In genomic region chr5:55426455-55426854, GRCh38 we compare ENCODE assay signal across 21 cellular contexts.
DNase-seq lines count a peak whose midpoint lies in the region; ATAC-seq and TF ChIP-seq lines count a peak whose summit lies in the region.
"Had no signal": no experiment of that assay in that cellular context is flagged by ENCODE, and none has a peak within 500 bp of the region (broad histone marks: within the 10 kb centered on the region; RNA-seq: fewer than 3 reads in every experiment).

No MANE protein-coding gene starts in this region.

- peaks cover 0 to 46% (median 32%) of the 10 kb centered on the region in 12 donors for H3K4me1 ChIP-seq in heart left ventricle
- no peaks in the 10 kb centered on the region for H3K4me1 ChIP-seq in GM23338 (ENCODE audit: insufficient read depth)
- peaks cover 25 to 47% (median 29%) of the 10 kb centered on the region in 3 donors for H3K4me1 ChIP-seq in skeletal muscle tissue (ENCODE audit: control insufficient read depth in 3 of 3, insufficient read depth in 3 of 3, low read length in 3 of 3)
- H3K4me1 ChIP-seq in PC-3 (ENCODE audit: insufficient read depth, low read length): no peaks in the 10 kb centered on the region
- H3K4me1 ChIP-seq: BE2C had no signal

- H3K27ac ChIP-seq in heart left ventricle (peak overlapping the region in 8 of 12 donors; percentile 5 to 71 (median 18)), GM23338 (ENCODE audit: low read depth) (peak overlapping the region; percentile 47; the same call in 1 of the 2 replicates), coronary artery (peak overlapping the region; percentile 28 to 61), skeletal muscle tissue (ENCODE audit: low read depth, low read length) (peak overlapping the region; percentile 68), PC-3 (ENCODE audit: low read length) (no peak overlapping the region)
- H3K27ac ChIP-seq: SJSA1 had no signal

- H3K9me2 ChIP-seq in GM23338 (ENCODE audit: insufficient read depth) (no peaks in the 10 kb centered on the region), PC-3 (replicated peaks; ENCODE audit: low read length) (no peaks in the 10 kb centered on the region)

- no peak overlapping the region for H3K27ac Mint-ChIP-seq in GM23338
- H3K27ac Mint-ChIP-seq: HFFc6 had no signal

- intact Hi-C loops in heart left ventricle (cut with DNase I): loop anchor here in 2 of 10 donors (10.0 kb wide), 2 partner anchors 98 to 178 kb away; no protein-coding TSS in a partner anchor
- intact Hi-C loops in cardiac septum (cut with DNase I): no loop called here
- intact Hi-C loops in PC-3 (cut with micrococcal nuclease): no loop called here

- H3K79me2 ChIP-seq in GM23338 (replicated peaks; ENCODE audit: insufficient read depth) (peaks cover 14% of the 10 kb centered on the region), PC-3 (ENCODE audit: low read length) (no peaks in the 10 kb centered on the region)

- TF ChIP-seq CTCF in heart left ventricle (IDR thresholded peaks at IDR 0.05) (no peak), GM23338 (conservative IDR thresholded peaks at IDR 0.05; ENCODE audit: low read depth in 2 of 2) (no peak), coronary artery (IDR thresholded peaks at IDR 0.05) (no peak), PC-3 (conservative IDR thresholded peaks at IDR 0.05; ENCODE audit: low read depth, low read length) (no peak)

- CTCF ChIA-PET in PC-3 (lab: Charles Lee): no interaction called here

- H3K36me3 ChIP-seq in heart left ventricle (peaks cover 0 to 74% (median 56%) of the 10 kb centered on the region in 9 donors), GM23338 (ENCODE audit: insufficient read depth) (peaks cover 20% of the 10 kb centered on the region; the same call in 1 of the 2 replicates), skeletal muscle tissue (ENCODE audit: control insufficient read depth in 3 of 3, insufficient read depth in 3 of 3, low read length in 3 of 3) (peaks cover 24 to 38% (median 37%) of the 10 kb centered on the region in 3 donors), PC-3 (ENCODE audit: low read depth, low read length) (peaks cover 16% of the 10 kb centered on the region; the same call in 1 of the 2 replicates)

- H3K9me3 ChIP-seq in heart left ventricle: no peaks in the 10 kb centered on the region
- no peaks in the 10 kb centered on the region for H3K9me3 ChIP-seq in skeletal muscle tissue (ENCODE audit: control insufficient read depth in 3 of 3, low read length in 3 of 3)
- H3K9me3 ChIP-seq in PC-3 (ENCODE audit: low read length): no peaks in the 10 kb centered on the region
- H3K9me3 ChIP-seq: SJSA1 had no signal

- WGBS in heart left ventricle, 4 donors: 94 to 98% (median 97%) methylated on average over 3 to 4 of the region's 4 CpGs

- H4K20me1 ChIP-seq in GM23338 (replicated peaks; ENCODE audit: insufficient read depth) (no peaks in the 10 kb centered on the region; the same call in 1 of the 2 replicates), PC-3 (ENCODE audit: low read length) (no peaks in the 10 kb centered on the region)

- no peak for ATAC-seq in heart left ventricle
- ATAC-seq in GM23338: no peak
- ATAC-seq in PC-3: no peak
- ATAC-seq: K562 had no signal

- peaks cover 4% of the 10 kb centered on the region; the same call in 1 of the 3 replicates for H3K4me1 Mint-ChIP-seq in GM23338

- peaks cover 95% of the 10 kb centered on the region for H3K36me3 Mint-ChIP-seq in GM23338 (ENCODE audit: low read depth)

- H3K4me2 ChIP-seq in GM23338: no peak overlapping the region
- H3K4me2 ChIP-seq in PC-3 (ENCODE audit: low read length): no peak overlapping the region

- H2AFZ ChIP-seq in GM23338: no peak overlapping the region
- no peak overlapping the region for H2AFZ ChIP-seq in PC-3 (ENCODE audit: low read length)

- no peak for DNase-seq in heart left ventricle
- DNase-seq in cardiac septum (ENCODE audit: low spot score): no peak
- DNase-seq in GM23338 (ENCODE audit: low spot score): no peak
- DNase-seq in coronary artery (ENCODE audit: low spot score): no peak
- no peak for DNase-seq in germinal center (ENCODE audit: low spot score)
- DNase-seq in PC-3: no peak
- no peak for DNase-seq in midbrain (lab: John Stamatoyannopoulos, UW)
- DNase-seq: 8988T, ACHN, DMS153, DND-41, H9, MV-4-11, NCI-H1436 treated with DMSO at 0.1 percent for 48 hours, NCI-H187 treated with DMSO at 0.1 percent for 48 hours, NCI-H748 treated with DMSO at 0.1 percent for 48 hours had no signal

- no peak for TF ChIP-seq POLR2A in heart left ventricle (IDR thresholded peaks at IDR 0.05)

- H3K27me3 ChIP-seq in heart left ventricle (no peaks in the 10 kb centered on the region), GM23338 (ENCODE audit: insufficient read depth) (no peaks in the 10 kb centered on the region), skeletal muscle tissue (ENCODE audit: control insufficient read depth in 3 of 3, insufficient read depth in 3 of 3, low read length in 3 of 3) (no peaks in the 10 kb centered on the region), PC-3 (ENCODE audit: low read length) (no peaks in the 10 kb centered on the region)
- H3K27me3 ChIP-seq: BE2C, SJSA1 had no signal

- POLR2A ChIA-PET in PC-3 (lab: Charles Lee; ENCODE audit: unreplicated experiment): no interaction called here

- H3K27me3 Mint-ChIP-seq in GM23338 (ENCODE audit: insufficient read depth, low read depth, poor library complexity): peaks cover 29% of the 10 kb centered on the region

- H3K9ac ChIP-seq in skeletal muscle tissue (ENCODE audit: low read depth in 1 of 3, low read length in 3 of 3) (no peak overlapping the region), PC-3 (ENCODE audit: low read length) (no peak overlapping the region)

- BruUV-seq in PC-3 (replicated peaks; lab: Mats Ljungman, UMichigan): no TSS peak

- H3K4me3 Mint-ChIP-seq in GM23338: no peak overlapping the region
- H3K4me3 Mint-ChIP-seq: H9, HFFc6 had no signal

- H3F3A ChIP-seq in GM23338 (replicated peaks; ENCODE audit: low read depth) (peaks cover 8% of the 10 kb centered on the region; the same call in 1 of the 2 replicates), PC-3 (ENCODE audit: low read length, unreplicated experiment) (no peaks in the 10 kb centered on the region)

- no peak overlapping the region for H3K4me3 ChIP-seq in heart left ventricle
- H3K4me3 ChIP-seq in GM23338: no peak overlapping the region
- H3K4me3 ChIP-seq in coronary artery: no peak overlapping the region
- H3K4me3 ChIP-seq in skeletal muscle tissue (ENCODE audit: low read length in 3 of 3): no peak overlapping the region
- no peak overlapping the region for H3K4me3 ChIP-seq in PC-3 (ENCODE audit: low read length)
- H3K4me3 ChIP-seq: K562, SJSA1 had no signal

- peaks cover 34% of the 10 kb centered on the region for H3K9me3 Mint-ChIP-seq in GM23338

TF ChIP-seq in GM23338, 12 proteins besides CTCF, POLR2A, EP300 and RAD21:
- TF ChIP-seq POLR2AphosphoS5 (IDR thresholded peaks at IDR 0.05; ENCODE audit: low read depth) (0 out of 2 replicates have a peak, but pooled peaks have one; percentile 5), REST (IDR thresholded peaks at IDR 0.05; ENCODE audit: unreplicated experiment) (no peak)
